Comparison of ENCODE assay signal across 7 cellular contexts in the genomic region with DNA sequence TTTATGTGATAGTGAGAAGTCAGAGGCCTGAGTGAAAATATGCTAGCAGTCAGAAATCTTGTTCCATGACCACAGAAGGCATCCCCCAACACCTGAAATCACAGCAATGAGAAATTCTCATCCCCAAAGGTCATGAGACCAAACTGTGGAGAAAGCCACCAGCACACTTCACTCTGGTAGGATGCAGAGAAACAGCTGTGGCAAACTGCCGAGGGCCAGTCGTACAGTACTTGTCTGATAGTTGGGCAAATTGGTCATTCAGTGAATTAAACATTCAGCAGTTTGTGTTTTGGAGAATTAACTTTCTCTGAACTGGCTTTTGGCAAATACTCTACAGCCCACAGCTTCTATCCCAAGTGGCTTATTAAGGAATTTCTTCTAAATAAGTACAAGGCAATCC.
"Had no signal": no experiment of that assay in that cellular context is flagged by ENCODE, and none has a peak within 500 bp of the region (broad histone marks: within the 10 kb centered on the region; RNA-seq: fewer than 3 reads in every experiment).

No MANE protein-coding gene starts in this region.

- FAIRE-seq: HTR-8/SVneo, K562 had no signal

- DNase-seq: GOT3, H9, HCEC 1CT, IMR-90, KG1 had no signal

- ATAC-seq: K562 had no signal

- H3K4me3 ChIP-seq: K562 had no signal
